ENCODE assay signal across 1 cellular context in the genomic region with DNA sequence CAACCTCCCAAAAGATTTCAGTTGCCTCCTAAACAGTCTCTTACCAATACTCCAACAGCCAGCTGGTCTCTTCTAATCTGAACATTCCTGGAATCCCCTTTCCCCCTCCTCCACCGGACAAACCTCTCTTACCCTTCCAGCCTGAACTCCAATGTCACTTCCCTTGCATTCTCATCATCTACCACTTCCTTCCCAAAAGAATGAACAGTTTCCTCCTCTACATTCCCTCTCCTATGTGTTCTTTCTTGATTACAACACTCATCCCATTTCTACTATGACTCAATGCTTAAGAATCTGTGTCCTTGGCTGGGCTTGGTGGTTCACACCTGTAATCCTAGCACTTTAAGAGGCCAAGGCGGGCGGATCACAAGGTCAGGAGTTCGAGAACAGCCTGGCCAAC.
TF ChIP-seq lines count a peak whose summit lies in the region.

No MANE protein-coding gene starts in this region.

TF ChIP-seq in IMR-90, 13 proteins besides CTCF, POLR2A, EP300 and RAD21:
- TF ChIP-seq CEBPB (IDR thresholded peaks at IDR 0.05; ENCODE audit: low read depth, low read length) (0 out of 2 replicates have a peak, but pooled peaks have one; percentile 10), FOS (IDR thresholded peaks at IDR 0.05; ENCODE audit: low read depth, low read length) (no peak)
